Comparison of ENCODE assay signal across 9 cellular contexts in genomic region chr16:2905988-2906387, GRCh38. TPM values are rescaled to one million over a fixed set of nuclear protein-coding genes. Genes with fewer than 3 reads are reported as not detected.
A peak's percentile ranks its signal among the peaks of the same experiment; 100 is the strongest.
DNase-seq lines count a peak whose midpoint lies in the region; ATAC-seq, FAIRE-seq and TF ChIP-seq lines count a peak whose summit lies in the region.
"Had no signal": no experiment of that assay in that cellular context is flagged by ENCODE, and none has a peak within 500 bp of the region (broad histone marks: within the 10 kb centered on the region; RNA-seq: fewer than 3 reads in every experiment).

No MANE protein-coding gene starts in this region.

- intact Hi-C loops in HepG2 (cut with micrococcal nuclease; ENCODE audit: unreplicated experiment) (loop anchor here (2.0 kb wide), 2 partner anchors 23 to 31 kb away; partner anchors contain the start of gene FLYWCH2), right lobe of liver (cut with DNase I) (no loop called here)

- H3K4me1 Mint-ChIP-seq in activated naive CD8-positive, alpha-beta T cell treated with anti-CD3 and anti-CD28 coated beads, Interleukin-2, amount 50 U/mL, for 24 hours: peaks cover 21% of the 10 kb centered on the region

- H3K36me3 ChIP-seq in HepG2 (replicated peaks in 1 of 2; ENCODE audit: control insufficient read depth in 1 of 2, insufficient read depth in 2 of 2, low read length in 2 of 2) (no peaks in the 10 kb centered on the region), right lobe of liver (no peaks in the 10 kb centered on the region), mesenchymal stem cell (ENCODE audit: control insufficient read depth in 1 of 2, insufficient read depth in 2 of 2, low read depth in 1 of 2, low read length in 2 of 2) (peaks cover 0 to 1% of the 10 kb centered on the region in 2 experiments)
- H3K36me3 ChIP-seq: colonic mucosa had no signal

- H3K27ac ChIP-seq in HepG2 (ENCODE audit: extremely low read length, insufficient read depth, low read length) (peak overlapping the region; percentile 23), right lobe of liver (no peak overlapping the region), mesenchymal stem cell (ENCODE audit: low read length, poor library complexity, severe bottlenecking) (peak overlapping the region; percentile 32)

- TF ChIP-seq RAD21 in HepG2 (CRISPR knock-in tag; IDR thresholded peaks at IDR 0.05): no peak

- ATAC-seq in HepG2 (peak; percentile 81), right lobe of liver (no peak)
- ATAC-seq in activated naive CD8-positive, alpha-beta T cell treated with anti-CD3 and anti-CD28 coated beads, Interleukin-2, amount 50 U/mL, for 24 hours: no peak
- ATAC-seq in activated CD4-positive, CD25-positive, alpha-beta regulatory T cell treated with anti-CD3 and anti-CD28 coated beads, Interleukin-2, amount 50 U/mL, for 24 hours: no peak

- no peak overlapping the region for H2AK5ac ChIP-seq in mesenchymal stem cell (ENCODE audit: low read length, severe bottlenecking)

- H3K4ac ChIP-seq in mesenchymal stem cell (ENCODE audit: low read depth in 1 of 2, low read length in 2 of 2): no peak overlapping the region

- H3K36me3 Mint-ChIP-seq in activated naive CD8-positive, alpha-beta T cell treated with anti-CD3 and anti-CD28 coated beads, Interleukin-2, amount 50 U/mL, for 24 hours (ENCODE audit: low read depth): no peaks in the 10 kb centered on the region

- no TSS peak for BruUV-seq in HepG2 (replicated peaks; lab: Mats Ljungman, UMichigan)

- in situ Hi-C loops in HepG2 (cut with HindIII; ENCODE audit: extremely low pct_ligation_motif_present, low pct_unique_long_range_greater_than_20kb): no loop called here

- H2BK15ac ChIP-seq in mesenchymal stem cell (ENCODE audit: low read depth, poor library complexity, severe bottlenecking): no peak overlapping the region

- TF ChIP-seq CTCF in HepG2 (CRISPR knock-in tag; IDR thresholded peaks at IDR 0.05) (no peak), right lobe of liver (IDR thresholded peaks at IDR 0.05) (no peak)

- H3K9ac ChIP-seq in HepG2 (ENCODE audit: insufficient read depth, low read depth, low read length) (peak overlapping the region; percentile 20; the same call in 1 of the 2 replicates), mesenchymal stem cell (ENCODE audit: low read length) (no peak overlapping the region)

- H4K20me1 ChIP-seq in HepG2 (ENCODE audit: insufficient read depth, low read length): no peaks in the 10 kb centered on the region

- H4K8ac ChIP-seq in mesenchymal stem cell (ENCODE audit: low read length): no peak overlapping the region

- no peak for TF ChIP-seq EP300 in HepG2 (IDR thresholded peaks at IDR 0.05; ENCODE audit: low read depth in 2 of 2, low read length in 2 of 2)
- no peak for TF ChIP-seq EP300 in HepG2 (CRISPR knock-in tag; IDR thresholded peaks at IDR 0.05; ENCODE audit: borderline replicate concordance)

- H3K4me3 ChIP-seq in HepG2 (replicated peaks in 1 of 3; ENCODE audit: insufficient read depth in 1 of 3, low read depth in 2 of 3, low read length in 3 of 3) (peak overlapping the region; percentile 45 to 60 (median 47); a peak in 5 of 6 replicates), right lobe of liver (no peak overlapping the region), mesenchymal stem cell (ENCODE audit: insufficient read depth in 1 of 2, low read depth in 1 of 2, low read length in 2 of 2) (peak overlapping the region in 1 of 2 experiments; percentile 44)

- DNase-seq in HepG2 (ENCODE audit: low spot score): no peak
- no peak for DNase-seq in right lobe of liver
- DNase-seq in activated naive CD8-positive, alpha-beta T cell treated with anti-CD3 and anti-CD28 coated beads, Interleukin-2, amount 50 U/mL, for 24 hours: no peak
- no peak for DNase-seq in mesenchymal stem cell
- no peak for DNase-seq in GDM1 (lab: John Stamatoyannopoulos, UW)
- DNase-seq in NCI-H82 treated with DMSO at 0.1 percent for 48 hours (lab: John Stamatoyannopoulos, UW; ENCODE audit: unreplicated experiment): no peak
- DNase-seq in NCI-H2081 (lab: John Stamatoyannopoulos, UW): no peak

- peak overlapping the region; percentile 54 for H3K27ac Mint-ChIP-seq in activated naive CD8-positive, alpha-beta T cell treated with anti-CD3 and anti-CD28 coated beads, Interleukin-2, amount 50 U/mL, for 24 hours

- H2AFZ ChIP-seq in HepG2 (ENCODE audit: low read length) (no peak overlapping the region), mesenchymal stem cell (ENCODE audit: low read depth, low read length) (no peak overlapping the region)

- no peak overlapping the region for H3K18ac ChIP-seq in mesenchymal stem cell (ENCODE audit: low read depth in 1 of 2, low read length in 2 of 2)

- TF ChIP-seq POLR2A in HepG2 (IDR thresholded peaks at IDR 0.05; ENCODE audit: insufficient read depth in 1 of 2, low read depth in 2 of 2, low read length in 2 of 2) (no peak), right lobe of liver (IDR thresholded peaks at IDR 0.05) (no peak)

- no peak overlapping the region for H4K91ac ChIP-seq in mesenchymal stem cell (ENCODE audit: low read length)

- H3K9me3 Mint-ChIP-seq in activated naive CD8-positive, alpha-beta T cell treated with anti-CD3 and anti-CD28 coated beads, Interleukin-2, amount 50 U/mL, for 24 hours: no peaks in the 10 kb centered on the region

- H3K27me3 ChIP-seq in HepG2 (ENCODE audit: control insufficient read depth in 1 of 2, insufficient read depth in 2 of 2, low read length in 2 of 2): no peaks in the 10 kb centered on the region; a peak in 1 of 5 replicates
- H3K27me3 ChIP-seq in right lobe of liver: no peaks in the 10 kb centered on the region
- no peaks in the 10 kb centered on the region for H3K27me3 ChIP-seq in mesenchymal stem cell (ENCODE audit: control insufficient read depth in 1 of 2, insufficient read depth in 1 of 2, low read length in 2 of 2)
- H3K27me3 ChIP-seq: colonic mucosa had no signal

- H3K27me3 Mint-ChIP-seq in activated naive CD8-positive, alpha-beta T cell treated with anti-CD3 and anti-CD28 coated beads, Interleukin-2, amount 50 U/mL, for 24 hours: no peaks in the 10 kb centered on the region

- peaks cover 2% of the 10 kb centered on the region for H3K79me2 ChIP-seq in HepG2 (ENCODE audit: insufficient read depth, low read length)

- H3K79me1 ChIP-seq in mesenchymal stem cell (replicated peaks; ENCODE audit: low read length, poor library complexity, severe bottlenecking): no peaks in the 10 kb centered on the region

- H3K23ac ChIP-seq in mesenchymal stem cell (ENCODE audit: low read length in 2 of 2): no peak overlapping the region

- no peak for FAIRE-seq in HepG2 (lab: Jason Lieb, UNC)

- H2BK120ac ChIP-seq in mesenchymal stem cell (ENCODE audit: low read depth, low read length): no peak overlapping the region

- 6% methylated on average over 12 of the region's 12 CpGs for WGBS in HepG2 (ENCODE audit: low lambda C conversion rate)
- 29% methylated on average over 12 of the region's 12 CpGs for WGBS in right lobe of liver (ENCODE audit: insufficient coverage, low coverage, low lambda C conversion rate, missing lambda C conversion rate)
- WGBS in mesenchymal stem cell: 43% methylated on average over 8 of the region's 12 CpGs

- no peaks in the 10 kb centered on the region for H3K9me3 ChIP-seq in HepG2 (ENCODE audit: low read length)
- no peaks in the 10 kb centered on the region for H3K9me3 ChIP-seq in right lobe of liver
- no peaks in the 10 kb centered on the region for H3K9me3 ChIP-seq in mesenchymal stem cell (ENCODE audit: control insufficient read depth, low read length)
- H3K9me3 ChIP-seq: colonic mucosa had no signal

- no peak overlapping the region for H2BK5ac ChIP-seq in mesenchymal stem cell (ENCODE audit: low read depth, low read length, poor library complexity, severe bottlenecking)

- POLR2A ChIA-PET in HepG2 (lab: Yijun Ruan, JAX): interaction anchor here (0.6 to 3.5 kb wide), 37 partner anchors 9 to 963 kb away, joined by 3 to 96 read pairs (median 4); partner anchors contain the start of genes FLYWCH2, HCFC1R1, MSRB1 and PKMYT1

- H3K4me3 Mint-ChIP-seq in activated naive CD8-positive, alpha-beta T cell treated with anti-CD3 and anti-CD28 coated beads, Interleukin-2, amount 50 U/mL, for 24 hours: peak overlapping the region; percentile 92

- H2BK12ac ChIP-seq in mesenchymal stem cell (ENCODE audit: low read length in 2 of 2): no peak overlapping the region

- no peak overlapping the region for H3K14ac ChIP-seq in mesenchymal stem cell (ENCODE audit: low read length in 2 of 2)

- CTCF ChIA-PET in HepG2 (lab: Yijun Ruan, JAX; ENCODE audit: low intra/inter-chr PET ratio, low total read pairs): interaction anchor here (0.9 to 2.1 kb wide), 2 partner anchors 31 to 67 kb away, joined by 3 to 7 read pairs; no protein-coding TSS in a partner anchor

- H3K4me1 ChIP-seq in HepG2 (ENCODE audit: insufficient read depth, low read length) (peaks cover 21% of the 10 kb centered on the region), right lobe of liver (peaks cover 0 to 10% (median 0%) of the 10 kb centered on the region in 4 donors), mesenchymal stem cell (ENCODE audit: control insufficient read depth, insufficient read depth, low read depth, low read length) (peaks cover 2% of the 10 kb centered on the region)

- peak overlapping the region; percentile 84 for H3K4me2 ChIP-seq in HepG2 (ENCODE audit: low read depth, low read length)
- H3K4me2 ChIP-seq in mesenchymal stem cell (ENCODE audit: low read length, poor library complexity, severe bottlenecking): peak overlapping the region; percentile 16

RNA-seq across cellular contexts. Expression of gene FLYWCH1, which starts 5.7 kb away (rescaled TPM):
- total RNA-seq in HepG2 (2016; rRNA removed; fragmentation: Illumina TruSeq; extraction: Trizol) (9.9 and 12.4 TPM in 2 replicates), right lobe of liver (10 to 100 TPM in 5 of 6 experiments, 1 to 10 TPM in 1; 9.3 to 19.8 (median 15.1) TPM)
- 2.1 and 2.4 TPM in 2 replicates for total RNA-seq in HepG2 (2016; cell fraction: cytosol; rRNA removed; fragmentation: Illumina TruSeq; extraction: Trizol; ENCODE audit: low read depth)
- 7.4 and 12.0 TPM in 2 replicates for total RNA-seq in HepG2 (2016; cell fraction: insoluble cytoplasmic fraction; rRNA removed; fragmentation: Illumina TruSeq; extraction: Trizol)
- total RNA-seq in HepG2 (2016; cell fraction: membrane; rRNA removed; fragmentation: Illumina TruSeq; extraction: Trizol): 5.7 and 6.7 TPM in 2 replicates
- total RNA-seq in HepG2 (2016; cell fraction: nucleus; rRNA removed; fragmentation: Illumina TruSeq; extraction: Trizol): 7.5 and 8.9 TPM in 2 replicates
- 7.3 and 11.3 TPM in 2 replicates for polyA plus RNA-seq in HepG2 (2011; rRNA removed)
- 7.4 and 13.0 TPM in 2 replicates for polyA plus RNA-seq in HepG2 (2011; cell fraction: cytosol; rRNA removed)
- 19.4 and 20.7 TPM in 2 replicates for polyA plus RNA-seq in HepG2 (2011; cell fraction: nucleus; rRNA removed)
- 4.8 and 9.8 TPM in 2 replicates for polyA plus RNA-seq in HepG2 (2012)
- polyA plus RNA-seq in HepG2 (2016; cell fraction: cytosol; fragmentation: Illumina TruSeq; extraction: Trizol; ENCODE audit: low read depth): 1.4 and 1.7 TPM in 2 replicates
- polyA plus RNA-seq in HepG2 (2016; cell fraction: insoluble cytoplasmic fraction; fragmentation: Illumina TruSeq; extraction: Trizol; ENCODE audit: low read depth): 9.4 and 11.6 TPM in 2 replicates
- 5.2 and 5.3 TPM in 2 replicates for polyA plus RNA-seq in HepG2 (2016; cell fraction: membrane; fragmentation: Illumina TruSeq; extraction: Trizol; ENCODE audit: low read depth)
- 18.2 and 22.5 TPM in 2 replicates for polyA plus RNA-seq in HepG2 (2016; cell fraction: nucleus; fragmentation: Illumina TruSeq; extraction: Trizol; ENCODE audit: insufficient read depth, low read depth)
- polyA minus RNA-seq in HepG2 (2011; rRNA and poly(A)+ RNA removed; ENCODE audit: low replicate concordance): 19.9 and 35.0 TPM in 2 replicates
- polyA minus RNA-seq in HepG2 (2011; cell fraction: cytosol; rRNA and poly(A)+ RNA removed): 6.9 and 10.6 TPM in 2 replicates
- polyA minus RNA-seq in HepG2 (2011; cell fraction: nucleus; rRNA and poly(A)+ RNA removed): 6.5 and 7.6 TPM in 2 replicates
- polyA plus RNA-seq in mesenchymal stem cell (2013, experiment 1 of 2): 18.4 TPM
- polyA plus RNA-seq in mesenchymal stem cell (2013, experiment 2 of 2): 17.3 TPM

RNA-seq across cellular contexts. Expression of gene FLYWCH2, which starts 23.0 kb away (rescaled TPM):
- total RNA-seq in HepG2 (2016; rRNA removed; fragmentation: Illumina TruSeq; extraction: Trizol) (19.8 and 20.2 TPM in 2 replicates), right lobe of liver (10 to 100 TPM in 2 of 6 experiments, 1 to 10 TPM in 4; 3.6 to 18.9 (median 5.6) TPM)
- total RNA-seq in HepG2 (2016; cell fraction: cytosol; rRNA removed; fragmentation: Illumina TruSeq; extraction: Trizol; ENCODE audit: low read depth): 13.2 and 27.5 TPM in 2 replicates
- total RNA-seq in HepG2 (2016; cell fraction: insoluble cytoplasmic fraction; rRNA removed; fragmentation: Illumina TruSeq; extraction: Trizol): 17.6 and 22.1 TPM in 2 replicates
- total RNA-seq in HepG2 (2016; cell fraction: membrane; rRNA removed; fragmentation: Illumina TruSeq; extraction: Trizol): 15.1 and 28.9 TPM in 2 replicates
- total RNA-seq in HepG2 (2016; cell fraction: nucleus; rRNA removed; fragmentation: Illumina TruSeq; extraction: Trizol): 7.3 and 8.3 TPM in 2 replicates
- 16.9 and 17.3 TPM in 2 replicates for polyA plus RNA-seq in HepG2 (2011; rRNA removed)
- 20.3 and 34.0 TPM in 2 replicates for polyA plus RNA-seq in HepG2 (2011; cell fraction: cytosol; rRNA removed)
- polyA plus RNA-seq in HepG2 (2011; cell fraction: nucleus; rRNA removed): 18.3 and 20.0 TPM in 2 replicates
- 10.2 and 14.8 TPM in 2 replicates for polyA plus RNA-seq in HepG2 (2012)
- polyA plus RNA-seq in HepG2 (2016; cell fraction: cytosol; fragmentation: Illumina TruSeq; extraction: Trizol; ENCODE audit: low read depth): 15.2 and 26.7 TPM in 2 replicates
- polyA plus RNA-seq in HepG2 (2016; cell fraction: insoluble cytoplasmic fraction; fragmentation: Illumina TruSeq; extraction: Trizol; ENCODE audit: low read depth): 21.6 and 24.2 TPM in 2 replicates
- polyA plus RNA-seq in HepG2 (2016; cell fraction: membrane; fragmentation: Illumina TruSeq; extraction: Trizol; ENCODE audit: low read depth): 15.5 and 29.2 TPM in 2 replicates
- polyA plus RNA-seq in HepG2 (2016; cell fraction: nucleus; fragmentation: Illumina TruSeq; extraction: Trizol; ENCODE audit: insufficient read depth, low read depth): 16.2 and 16.3 TPM in 2 replicates
- 9.8 and 35.9 TPM in 2 replicates for polyA minus RNA-seq in HepG2 (2011; rRNA and poly(A)+ RNA removed; ENCODE audit: low replicate concordance)
- polyA minus RNA-seq in HepG2 (2011; cell fraction: cytosol; rRNA and poly(A)+ RNA removed): 10.9 and 11.7 TPM in 2 replicates
- polyA minus RNA-seq in HepG2 (2011; cell fraction: nucleus; rRNA and poly(A)+ RNA removed): 4.0 and 4.9 TPM in 2 replicates
- polyA plus RNA-seq in mesenchymal stem cell (2013, experiment 1 of 2): 32.0 TPM
- polyA plus RNA-seq in mesenchymal stem cell (2013, experiment 2 of 2): 33.1 TPM

RNA-seq across cellular contexts. Expression of gene PRSS22, which starts 48.0 kb away (rescaled TPM):
- total RNA-seq in HepG2 (2016; rRNA removed; fragmentation: Illumina TruSeq; extraction: Trizol) (0.24 TPM in 1 of 2 replicates, not detected in the other), right lobe of liver (1 to 10 TPM in 2 of 6 experiments, under 1 TPM in 3, not detected in 1; 0.18 to 2.1 (median 0.84) TPM)
- not detected in 2 replicates for total RNA-seq in HepG2 (2016; cell fraction: cytosol; rRNA removed; fragmentation: Illumina TruSeq; extraction: Trizol; ENCODE audit: low read depth)
- 0.15 TPM in 1 of 2 replicates, not detected in the other for total RNA-seq in HepG2 (2016; cell fraction: insoluble cytoplasmic fraction; rRNA removed; fragmentation: Illumina TruSeq; extraction: Trizol)
- total RNA-seq in HepG2 (2016; cell fraction: membrane; rRNA removed; fragmentation: Illumina TruSeq; extraction: Trizol): not detected in 2 replicates
- total RNA-seq in HepG2 (2016; cell fraction: nucleus; rRNA removed; fragmentation: Illumina TruSeq; extraction: Trizol): not detected in 2 replicates
- polyA plus RNA-seq in HepG2 (2011; rRNA removed): 0.24 and 0.32 TPM in 2 replicates
- polyA plus RNA-seq in HepG2 (2011; cell fraction: cytosol; rRNA removed): 0.26 and 0.27 TPM in 2 replicates
- polyA plus RNA-seq in HepG2 (2011; cell fraction: nucleus; rRNA removed): 0.87 and 0.88 TPM in 2 replicates
- polyA plus RNA-seq in HepG2 (2012): not detected in 2 replicates
- not detected in 2 replicates for polyA plus RNA-seq in HepG2 (2016; cell fraction: cytosol; fragmentation: Illumina TruSeq; extraction: Trizol; ENCODE audit: low read depth)
- not detected in 2 replicates for polyA plus RNA-seq in HepG2 (2016; cell fraction: insoluble cytoplasmic fraction; fragmentation: Illumina TruSeq; extraction: Trizol; ENCODE audit: low read depth)
- not detected in 2 replicates for polyA plus RNA-seq in HepG2 (2016; cell fraction: membrane; fragmentation: Illumina TruSeq; extraction: Trizol; ENCODE audit: low read depth)
- polyA plus RNA-seq in HepG2 (2016; cell fraction: nucleus; fragmentation: Illumina TruSeq; extraction: Trizol; ENCODE audit: insufficient read depth, low read depth): 0.57 TPM in 1 of 2 replicates, not detected in the other
- polyA minus RNA-seq in HepG2 (2011; rRNA and poly(A)+ RNA removed; ENCODE audit: low replicate concordance): 0.42 and 1.0 TPM in 2 replicates
- polyA minus RNA-seq in HepG2 (2011; cell fraction: cytosol; rRNA and poly(A)+ RNA removed): not detected in 2 replicates
- not detected in 2 replicates for polyA minus RNA-seq in HepG2 (2011; cell fraction: nucleus; rRNA and poly(A)+ RNA removed)
- not detected for polyA plus RNA-seq in mesenchymal stem cell (2013, experiment 1 of 2)
- not detected for polyA plus RNA-seq in mesenchymal stem cell (2013, experiment 2 of 2)

RNA-seq across cellular contexts. Expression of gene KREMEN2, which starts 58.1 kb away (rescaled TPM):
- total RNA-seq in HepG2 (2016; rRNA removed; fragmentation: Illumina TruSeq; extraction: Trizol): 0.51 and 1.2 TPM in 2 replicates
- total RNA-seq in HepG2 (2016; cell fraction: cytosol; rRNA removed; fragmentation: Illumina TruSeq; extraction: Trizol; ENCODE audit: low read depth): not detected in 2 replicates
- total RNA-seq in HepG2 (2016; cell fraction: insoluble cytoplasmic fraction; rRNA removed; fragmentation: Illumina TruSeq; extraction: Trizol): 0.37 and 1.4 TPM in 2 replicates
- 0.25 and 0.31 TPM in 2 replicates for total RNA-seq in HepG2 (2016; cell fraction: membrane; rRNA removed; fragmentation: Illumina TruSeq; extraction: Trizol)
- 0.84 and 0.88 TPM in 2 replicates for total RNA-seq in HepG2 (2016; cell fraction: nucleus; rRNA removed; fragmentation: Illumina TruSeq; extraction: Trizol)
- polyA plus RNA-seq in HepG2 (2011; rRNA removed): 0.48 and 1.0 TPM in 2 replicates
- polyA plus RNA-seq in HepG2 (2011; cell fraction: cytosol; rRNA removed): 0.50 and 1.1 TPM in 2 replicates
- 2.7 and 4.2 TPM in 2 replicates for polyA plus RNA-seq in HepG2 (2011; cell fraction: nucleus; rRNA removed)
- 0.37 and 0.42 TPM in 2 replicates for polyA plus RNA-seq in HepG2 (2012)
- polyA plus RNA-seq in HepG2 (2016; cell fraction: cytosol; fragmentation: Illumina TruSeq; extraction: Trizol; ENCODE audit: low read depth): 0.07 and 0.14 TPM in 2 replicates
- polyA plus RNA-seq in HepG2 (2016; cell fraction: insoluble cytoplasmic fraction; fragmentation: Illumina TruSeq; extraction: Trizol; ENCODE audit: low read depth): 0.38 and 0.40 TPM in 2 replicates
- polyA plus RNA-seq in HepG2 (2016; cell fraction: membrane; fragmentation: Illumina TruSeq; extraction: Trizol; ENCODE audit: low read depth): 0.12 and 0.13 TPM in 2 replicates
- 0.93 and 1.5 TPM in 2 replicates for polyA plus RNA-seq in HepG2 (2016; cell fraction: nucleus; fragmentation: Illumina TruSeq; extraction: Trizol; ENCODE audit: insufficient read depth, low read depth)
- 0.33 and 0.68 TPM in 2 replicates for polyA minus RNA-seq in HepG2 (2011; rRNA and poly(A)+ RNA removed; ENCODE audit: low replicate concordance)
- polyA minus RNA-seq in HepG2 (2011; cell fraction: cytosol; rRNA and poly(A)+ RNA removed): 0.49 and 0.62 TPM in 2 replicates
- not detected in 2 replicates for polyA minus RNA-seq in HepG2 (2011; cell fraction: nucleus; rRNA and poly(A)+ RNA removed)
- not detected for total RNA-seq in right lobe of liver
- not detected for polyA plus RNA-seq in mesenchymal stem cell (2013, experiment 1 of 2)
- 0.01 TPM for polyA plus RNA-seq in mesenchymal stem cell (2013, experiment 2 of 2)

Comparison
In these comparisons a context has a peak if more than half of its experiments do, and no peak if none do; other contexts are left out.
1. H3K27ac ChIP-seq: peak in HepG2 (single experiment) and mesenchymal stem cell (single experiment); none in right lobe of liver (0 of 3).
2. H3K4me3 ChIP-seq: peak in HepG2 (3 of 3); none in right lobe of liver (0 of 3).